In the genomic region with DNA sequence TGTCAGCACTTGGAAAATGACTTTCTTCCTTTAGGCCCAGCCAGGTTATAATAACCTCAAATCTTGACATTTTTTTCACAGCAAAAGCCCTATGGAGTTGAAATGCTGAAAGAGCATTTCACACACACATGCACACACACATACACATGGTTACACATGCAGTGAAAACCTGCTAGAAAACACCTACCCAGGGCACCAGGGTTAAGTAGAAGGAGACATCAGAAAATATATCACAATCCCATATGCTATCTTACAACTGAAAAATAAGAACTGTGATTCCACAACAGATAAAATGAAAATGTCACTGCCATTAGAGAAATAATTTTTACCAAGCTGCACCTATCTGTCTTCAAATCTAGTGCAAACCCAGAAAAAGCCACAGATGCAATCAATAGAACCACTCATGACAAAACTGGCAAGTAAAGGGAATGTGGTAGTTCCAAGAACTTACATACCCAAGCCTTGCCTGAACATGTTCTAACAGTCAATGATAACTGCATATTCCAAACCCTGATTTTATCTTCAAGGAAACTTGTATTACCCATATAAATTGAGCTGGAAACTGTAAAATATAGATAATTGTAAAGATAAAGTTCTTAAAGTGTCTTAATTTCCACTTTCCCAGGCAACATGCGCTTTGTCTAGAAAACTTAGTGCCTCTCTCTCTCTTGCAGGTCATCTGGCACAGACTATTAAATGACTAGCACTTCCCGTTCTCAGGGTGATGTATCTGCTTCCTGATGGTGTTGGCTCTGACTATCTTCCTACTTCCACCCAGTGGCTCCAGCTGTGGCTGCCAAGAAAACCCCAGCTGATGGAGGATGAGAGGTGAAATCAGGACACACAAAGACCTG, we compare ENCODE assay signal across 9 cellular contexts.
DNase-seq lines count a peak whose midpoint lies in the region; ATAC-seq and TF ChIP-seq lines count a peak whose summit lies in the region.
"Had no signal": no experiment of that assay in that cellular context is flagged by ENCODE, and none has a peak within 500 bp of the region (broad histone marks: within the 10 kb centered on the region; RNA-seq: fewer than 3 reads in every experiment).

No MANE protein-coding gene starts in this region.

- TF ChIP-seq CTCF in fibroblast of the aortic adventitia (IDR thresholded peaks at IDR 0.05; ENCODE audit: insufficient read depth, low read length) (no peak), spleen (IDR thresholded peaks at IDR 0.05 in 8 of 11, conservative IDR thresholded peaks at IDR 0.05 in 3 of 11) (no peak)

- H3K4me1 ChIP-seq in spleen: peaks cover 5 to 12% (median 11%) of the 10 kb centered on the region in 6 donors

- intact Hi-C loops in spleen (cut with DNase I; ENCODE audit: low total_unique reads): no loop called here

- DNase-seq in activated CD8-positive, alpha-beta memory T cell treated with anti-CD3 and anti-CD28 coated beads, Interleukin-2, amount 10 ng/mL, durations not matched to agents 7 days and 5 days: peak; percentile 62
- DNase-seq in activated CD8-positive, alpha-beta memory T cell treated with anti-CD3 and anti-CD28 coated beads, Interleukin-2, amount 50 U/mL, for 48 hours: no peak
- DNase-seq in RPMI7951 (ENCODE audit: low read depth): peak; percentile 15
- DNase-seq in fibroblast of the aortic adventitia (ENCODE audit: low read depth): peak; percentile 56
- DNase-seq in spleen: no peak
- DNase-seq in ureter (ENCODE audit: low spot score): no peak
- DNase-seq in NCI-H526 (lab: John Stamatoyannopoulos, UW): no peak
- DNase-seq in NCI-H1092 (lab: John Stamatoyannopoulos, UW): no peak
- DNase-seq: esophagus squamous epithelium had no signal

- H3K27ac ChIP-seq in spleen: peak overlapping the region in 5 of 8 donors; percentile 24 to 56 (median 32)
- H3K27ac ChIP-seq: esophagus squamous epithelium had no signal

- H3K36me3 ChIP-seq in spleen: no peaks in the 10 kb centered on the region
- H3K36me3 ChIP-seq: esophagus squamous epithelium had no signal

- peaks cover 51% of the 10 kb centered on the region for H3K4me1 Mint-ChIP-seq in activated CD8-positive, alpha-beta memory T cell treated with anti-CD3 and anti-CD28 coated beads, Interleukin-2, amount 10 ng/mL, durations not matched to agents 7 days and 5 days

- ATAC-seq in activated CD8-positive, alpha-beta memory T cell treated with anti-CD3 and anti-CD28 coated beads, Interleukin-2, amount 10 ng/mL, durations not matched to agents 7 days and 5 days: peak; percentile 84

- WGBS in spleen, 5 donors: 21 to 39% (median 27%) methylated on average over 2 of the region's 2 CpGs

- H3K27me3 ChIP-seq in spleen (replicated peaks in 1 of 7): no peaks in the 10 kb centered on the region
- H3K27me3 ChIP-seq: esophagus squamous epithelium had no signal

- no peaks in the 10 kb centered on the region for H3K27me3 Mint-ChIP-seq in activated CD8-positive, alpha-beta memory T cell treated with anti-CD3 and anti-CD28 coated beads, Interleukin-2, amount 10 ng/mL, durations not matched to agents 7 days and 5 days

- H3K9me3 ChIP-seq in spleen: no peaks in the 10 kb centered on the region
- H3K9me3 ChIP-seq: esophagus squamous epithelium had no signal

- H3K4me3 ChIP-seq in fibroblast of the aortic adventitia (ENCODE audit: low read depth, low read length) (no peak overlapping the region), spleen (no peak overlapping the region)
- H3K4me3 ChIP-seq: esophagus squamous epithelium had no signal

- peaks cover 8% of the 10 kb centered on the region for H3K9me3 Mint-ChIP-seq in activated CD8-positive, alpha-beta memory T cell treated with anti-CD3 and anti-CD28 coated beads, Interleukin-2, amount 10 ng/mL, durations not matched to agents 7 days and 5 days (ENCODE audit: low read depth)

- H3K36me3 Mint-ChIP-seq in activated CD8-positive, alpha-beta memory T cell treated with anti-CD3 and anti-CD28 coated beads, Interleukin-2, amount 10 ng/mL, durations not matched to agents 7 days and 5 days: peaks cover 34% of the 10 kb centered on the region

- TF ChIP-seq POLR2A in spleen (IDR thresholded peaks at IDR 0.05): no peak

- peak overlapping the region; percentile 89 for H3K27ac Mint-ChIP-seq in activated CD8-positive, alpha-beta memory T cell treated with anti-CD3 and anti-CD28 coated beads, Interleukin-2, amount 10 ng/mL, durations not matched to agents 7 days and 5 days

- H3K4me3 Mint-ChIP-seq in activated CD8-positive, alpha-beta memory T cell treated with anti-CD3 and anti-CD28 coated beads, Interleukin-2, amount 10 ng/mL, durations not matched to agents 7 days and 5 days: peak overlapping the region; percentile 7

- CTCF ChIA-PET in activated CD8-positive, alpha-beta memory T cell treated with anti-CD3 and anti-CD28 coated beads, Interleukin-2, amount 10 ng/mL, durations not matched to agents 7 days and 5 days (lab: Charles Lee): interaction anchor here (1.9 to 4.1 kb wide), 3 partner anchors 19 to 257 kb away, joined by 6 to 25 read pairs (median 9); no protein-coding TSS in a partner anchor

Comparison
In these comparisons a context has a peak if more than half of its experiments do, and no peak if none do; other contexts are left out.
1. DNase-seq: peak in activated CD8-positive, alpha-beta memory T cell treated with anti-CD3 and anti-CD28 coated beads, Interleukin-2, amount 10 ng/mL, durations not matched to agents 7 days and 5 days (single experiment), RPMI7951 (single experiment) and fibroblast of the aortic adventitia (single experiment); none in activated CD8-positive, alpha-beta memory T cell treated with anti-CD3 and anti-CD28 coated beads, Interleukin-2, amount 50 U/mL, for 48 hours (single experiment), spleen (single experiment), ureter (single experiment), NCI-H526 (0 of 2) and NCI-H1092 (single experiment).